Comparison of ENCODE assay signal across 9 cellular contexts in genomic region chr13:110471833-110472162, GRCh38.
DNase-seq lines count a peak whose midpoint lies in the region; ATAC-seq and TF ChIP-seq lines count a peak whose summit lies in the region.
"Had no signal": no experiment of that assay in that cellular context is flagged by ENCODE, and none has a peak within 500 bp of the region (broad histone marks: within the 10 kb centered on the region; RNA-seq: fewer than 3 reads in every experiment).

No MANE protein-coding gene starts in this region.

- no peaks in the 10 kb centered on the region for H3K9me3 Mint-ChIP-seq in stimulated activated effector memory CD8-positive, alpha-beta T cell treated with anti-CD3 and anti-CD28 coated beads, Interleukin-12 subunit alpha, Interleukin-12 subunit beta, amount 100 ng/mL, for 72 hours

- no peak for TF ChIP-seq CTCF in fibroblast of villous mesenchyme (IDR thresholded peaks at IDR 0.05; ENCODE audit: insufficient read depth, low read depth, low read length)
- TF ChIP-seq CTCF in A673 (conservative IDR thresholded peaks at IDR 0.05; ENCODE audit: low read depth, low read length): no peak

- H3K27ac Mint-ChIP-seq in stimulated activated effector memory CD8-positive, alpha-beta T cell treated with anti-CD3 and anti-CD28 coated beads, Interleukin-12 subunit alpha, Interleukin-12 subunit beta, amount 100 ng/mL, for 72 hours: no peak overlapping the region

- H3K9me3 ChIP-seq in A673 (ENCODE audit: low read depth, low read length, poor library complexity, severe bottlenecking): no peaks in the 10 kb centered on the region

- peak; percentile 7 for DNase-seq in DMS53 (lab: John Stamatoyannopoulos, UW)
- no peak for DNase-seq in DMS53 treated with DMSO at 0.1 percent for 48 hours (lab: John Stamatoyannopoulos, UW; ENCODE audit: unreplicated experiment)
- DNase-seq in NOMO-1 (lab: John Stamatoyannopoulos, UW; ENCODE audit: unreplicated experiment in 2 of 2): peak; percentile 73 to 87
- peak; percentile 60 for DNase-seq in fibroblast of villous mesenchyme (ENCODE audit: low read depth)
- no peak for DNase-seq in stimulated activated effector memory CD8-positive, alpha-beta T cell treated with anti-CD3 and anti-CD28 coated beads, Interleukin-12 subunit alpha, Interleukin-12 subunit beta, amount 100 ng/mL, for 72 hours (ENCODE audit: low spot score in 2 of 2)
- DNase-seq in NK-92 treated with Interleukin-12 subunit alpha and Interleukin-12 subunit beta, amount 100 ng/mL, for 24 hours (lab: John Stamatoyannopoulos, UW): no peak
- DNase-seq in A673 (ENCODE audit: low spot score): no peak

- H3K36me3 Mint-ChIP-seq in stimulated activated effector memory CD8-positive, alpha-beta T cell treated with anti-CD3 and anti-CD28 coated beads, Interleukin-12 subunit alpha, Interleukin-12 subunit beta, amount 100 ng/mL, for 72 hours: no peaks in the 10 kb centered on the region

- CTCF ChIA-PET in A673 (lab: Charles Lee): no interaction called here

- H3K4me1 Mint-ChIP-seq in stimulated activated effector memory CD8-positive, alpha-beta T cell treated with anti-CD3 and anti-CD28 coated beads, Interleukin-12 subunit alpha, Interleukin-12 subunit beta, amount 100 ng/mL, for 72 hours: peaks cover 6% of the 10 kb centered on the region

- intact Hi-C loops in A673 (cut with micrococcal nuclease; ENCODE audit: unreplicated experiment): no loop called here

- H3K4me3 Mint-ChIP-seq in stimulated activated effector memory CD8-positive, alpha-beta T cell treated with anti-CD3 and anti-CD28 coated beads, Interleukin-12 subunit alpha, Interleukin-12 subunit beta, amount 100 ng/mL, for 72 hours: no peak overlapping the region

- POLR2A ChIA-PET in A673 (lab: Charles Lee; ENCODE audit: low non-redundant PET): no interaction called here

- peaks cover 20% of the 10 kb centered on the region for H3K36me3 ChIP-seq in A673 (ENCODE audit: insufficient read depth, low read length, poor library complexity, severe bottlenecking)

- ATAC-seq in HG02642 (IDR thresholded peaks at IDR 0.05; ENCODE audit: poor library complexity, unreplicated experiment): peak; percentile 97
- ATAC-seq in stimulated activated effector memory CD8-positive, alpha-beta T cell treated with anti-CD3 and anti-CD28 coated beads, Interleukin-12 subunit alpha, Interleukin-12 subunit beta, amount 100 ng/mL, for 72 hours: peak; percentile 83

- no peaks in the 10 kb centered on the region for H3K4me1 ChIP-seq in A673 (ENCODE audit: insufficient read depth, low read length, poor library complexity, severe bottlenecking)

- no peaks in the 10 kb centered on the region for H3K27me3 ChIP-seq in A673 (replicated peaks; ENCODE audit: insufficient read depth, low read depth, low read length, poor library complexity)

- BruUV-seq in A673 (replicated peaks; lab: Mats Ljungman, UMichigan): no TSS peak

- H3K27ac ChIP-seq in A673 (ENCODE audit: low read depth, low read length, poor library complexity, severe bottlenecking): no peak overlapping the region
- H3K27ac ChIP-seq: 22Rv1 had no signal

- H3K4me3 ChIP-seq in fibroblast of villous mesenchyme (ENCODE audit: low read depth, low read length) (no peak overlapping the region), A673 (ENCODE audit: low read depth, low read length, poor library complexity, severe bottlenecking) (no peak overlapping the region)

Comparison
In these comparisons a context has a peak if more than half of its experiments do, and no peak if none do; other contexts are left out.
1. DNase-seq: peak in DMS53 (single experiment), NOMO-1 (2 of 2) and fibroblast of villous mesenchyme (single experiment); none in DMS53 treated with DMSO at 0.1 percent for 48 hours (single experiment), stimulated activated effector memory CD8-positive, alpha-beta T cell treated with anti-CD3 and anti-CD28 coated beads, Interleukin-12 subunit alpha, Interleukin-12 subunit beta, amount 100 ng/mL, for 72 hours (0 of 2), NK-92 treated with Interleukin-12 subunit alpha and Interleukin-12 subunit beta, amount 100 ng/mL, for 24 hours (single experiment) and A673 (single experiment).